In genomic region chr20:48705208-48706115, GRCh38 we compare ENCODE assay signal across 15 cellular contexts.
DNase-seq lines count a peak whose midpoint lies in the region; ATAC-seq and TF ChIP-seq lines count a peak whose summit lies in the region.
"Had no signal": no experiment of that assay in that cellular context is flagged by ENCODE, and none has a peak within 500 bp of the region (broad histone marks: within the 10 kb centered on the region; RNA-seq: fewer than 3 reads in every experiment).

No MANE protein-coding gene starts in this region.

- no peaks in the 10 kb centered on the region for H3K27me3 ChIP-seq in fibroblast of lung (ENCODE audit: control insufficient read depth, insufficient read depth, low read length)
- H3K27me3 ChIP-seq: ovary had no signal

- no peaks in the 10 kb centered on the region for H3K79me2 ChIP-seq in fibroblast of lung (ENCODE audit: control insufficient read depth, insufficient read depth, low read length)

- H3K4me1 Mint-ChIP-seq in activated CD4-positive, alpha-beta T cell treated with anti-CD3 and anti-CD28 coated beads, Interleukin-2, amount 10 ng/mL, durations not matched to agents 7 days and 5 days = peaks cover 41% of the 10 kb centered on the region
- peaks cover 70% of the 10 kb centered on the region for H3K4me1 Mint-ChIP-seq in activated CD8-positive, alpha-beta T cell treated with anti-CD3 and anti-CD28 coated beads, Interleukin-2, amount 10 ng/mL, durations not matched to agents 7 days and 5 days (ENCODE audit: low read depth)
- peaks cover 71% of the 10 kb centered on the region for H3K4me1 Mint-ChIP-seq in stimulated activated effector memory CD8-positive, alpha-beta T cell treated with anti-CD3 and anti-CD28 coated beads, Interleukin-12 subunit alpha, Interleukin-12 subunit beta, amount 100 ng/mL, for 72 hours

- H3K27ac ChIP-seq in fibroblast of lung (ENCODE audit: insufficient read depth, low read length) = no peak overlapping the region
- H3K27ac ChIP-seq: ovary had no signal

- no peaks in the 10 kb centered on the region for H3K9me3 Mint-ChIP-seq in activated CD4-positive, alpha-beta T cell treated with anti-CD3 and anti-CD28 coated beads, Interleukin-2, amount 10 ng/mL, durations not matched to agents 7 days and 5 days
- H3K9me3 Mint-ChIP-seq in activated CD8-positive, alpha-beta T cell treated with anti-CD3 and anti-CD28 coated beads, Interleukin-2, amount 10 ng/mL, durations not matched to agents 7 days and 5 days (ENCODE audit: insufficient read depth) = no peaks in the 10 kb centered on the region
- H3K9me3 Mint-ChIP-seq in stimulated activated effector memory CD8-positive, alpha-beta T cell treated with anti-CD3 and anti-CD28 coated beads, Interleukin-12 subunit alpha, Interleukin-12 subunit beta, amount 100 ng/mL, for 72 hours = no peaks in the 10 kb centered on the region

- no peaks in the 10 kb centered on the region for H3K27me3 Mint-ChIP-seq in activated CD4-positive, alpha-beta T cell treated with anti-CD3 and anti-CD28 coated beads, Interleukin-2, amount 10 ng/mL, durations not matched to agents 7 days and 5 days
- H3K27me3 Mint-ChIP-seq in activated CD8-positive, alpha-beta T cell treated with anti-CD3 and anti-CD28 coated beads, Interleukin-2, amount 10 ng/mL, durations not matched to agents 7 days and 5 days (ENCODE audit: low read depth) = no peaks in the 10 kb centered on the region

- H3K4me1 ChIP-seq in fibroblast of lung (ENCODE audit: control insufficient read depth, extremely low read depth, insufficient read depth, low read length) = no peaks in the 10 kb centered on the region

- POLR2A ChIA-PET in activated CD4-positive, alpha-beta T cell treated with anti-CD3 and anti-CD28 coated beads, Interleukin-2, amount 10 ng/mL, durations not matched to agents 7 days and 5 days (lab: Charles Lee) = no interaction called here
- POLR2A ChIA-PET in activated CD8-positive, alpha-beta T cell treated with anti-CD3 and anti-CD28 coated beads, Interleukin-2, amount 10 ng/mL, durations not matched to agents 7 days and 5 days (lab: Charles Lee) = interaction anchor here (3.4 kb wide), 1 partner anchor 11 kb away, joined by 10 read pairs; no protein-coding TSS in a partner anchor

- H4K20me1 ChIP-seq in fibroblast of lung (ENCODE audit: control insufficient read depth, extremely low read depth, insufficient read depth, low read length) = no peaks in the 10 kb centered on the region

- no peak overlapping the region for H3K4me3 Mint-ChIP-seq in activated CD4-positive, alpha-beta T cell treated with anti-CD3 and anti-CD28 coated beads, Interleukin-2, amount 10 ng/mL, durations not matched to agents 7 days and 5 days
- no peak overlapping the region for H3K4me3 Mint-ChIP-seq in activated CD8-positive, alpha-beta T cell treated with anti-CD3 and anti-CD28 coated beads, Interleukin-2, amount 10 ng/mL, durations not matched to agents 7 days and 5 days
- no peak overlapping the region for H3K4me3 Mint-ChIP-seq in stimulated activated effector memory CD8-positive, alpha-beta T cell treated with anti-CD3 and anti-CD28 coated beads, Interleukin-12 subunit alpha, Interleukin-12 subunit beta, amount 100 ng/mL, for 72 hours

- no peak for ATAC-seq in activated CD8-positive, alpha-beta T cell treated with anti-CD3 and anti-CD28 coated beads, Interleukin-2, amount 10 ng/mL, durations not matched to agents 7 days and 5 days
- ATAC-seq in stimulated activated effector memory CD8-positive, alpha-beta T cell treated with anti-CD3 and anti-CD28 coated beads, Interleukin-12 subunit alpha, Interleukin-12 subunit beta, amount 100 ng/mL, for 72 hours = no peak
- no peak for ATAC-seq in HG02678 (IDR thresholded peaks at IDR 0.05; ENCODE audit: unreplicated experiment)

- no peak for TF ChIP-seq CTCF in fibroblast of lung (conservative IDR thresholded peaks at IDR 0.05 in 1 of 2, IDR thresholded peaks at IDR 0.05 in 1 of 2; ENCODE audit: low read depth in 1 of 2, low read length in 2 of 2)

- H3K36me3 ChIP-seq in fibroblast of lung (ENCODE audit: control insufficient read depth, insufficient read depth, low read length) = no peaks in the 10 kb centered on the region
- H3K36me3 ChIP-seq: ovary had no signal

- CTCF ChIA-PET in activated CD4-positive, alpha-beta T cell treated with anti-CD3 and anti-CD28 coated beads, Interleukin-2, amount 10 ng/mL, durations not matched to agents 7 days and 5 days (lab: Charles Lee) = no interaction called here
- CTCF ChIA-PET in activated CD8-positive, alpha-beta T cell treated with anti-CD3 and anti-CD28 coated beads, Interleukin-2, amount 10 ng/mL, durations not matched to agents 7 days and 5 days (lab: Charles Lee) = interaction anchor here (0.6 to 3.3 kb wide), 6 partner anchors 12 to 84 kb away, joined by 3 to 30 read pairs (median 6); no protein-coding TSS in a partner anchor

- H3K27ac Mint-ChIP-seq in activated CD4-positive, alpha-beta T cell treated with anti-CD3 and anti-CD28 coated beads, Interleukin-2, amount 10 ng/mL, durations not matched to agents 7 days and 5 days = peak overlapping the region; percentile 63
- peak overlapping the region; percentile 85 for H3K27ac Mint-ChIP-seq in activated CD8-positive, alpha-beta T cell treated with anti-CD3 and anti-CD28 coated beads, Interleukin-2, amount 10 ng/mL, durations not matched to agents 7 days and 5 days
- H3K27ac Mint-ChIP-seq in stimulated activated effector memory CD8-positive, alpha-beta T cell treated with anti-CD3 and anti-CD28 coated beads, Interleukin-12 subunit alpha, Interleukin-12 subunit beta, amount 100 ng/mL, for 72 hours = peak overlapping the region; percentile 85

- H3K36me3 Mint-ChIP-seq in activated CD4-positive, alpha-beta T cell treated with anti-CD3 and anti-CD28 coated beads, Interleukin-2, amount 10 ng/mL, durations not matched to agents 7 days and 5 days (ENCODE audit: low read depth) = peaks cover 62% of the 10 kb centered on the region
- H3K36me3 Mint-ChIP-seq in activated CD8-positive, alpha-beta T cell treated with anti-CD3 and anti-CD28 coated beads, Interleukin-2, amount 10 ng/mL, durations not matched to agents 7 days and 5 days (ENCODE audit: low read depth) = peaks cover 86% of the 10 kb centered on the region
- H3K36me3 Mint-ChIP-seq in stimulated activated effector memory CD8-positive, alpha-beta T cell treated with anti-CD3 and anti-CD28 coated beads, Interleukin-12 subunit alpha, Interleukin-12 subunit beta, amount 100 ng/mL, for 72 hours = peaks cover 90% of the 10 kb centered on the region

- no peaks in the 10 kb centered on the region for H3K9me3 ChIP-seq in fibroblast of lung (ENCODE audit: control insufficient read depth, insufficient read depth, low read depth, low read length)
- H3K9me3 ChIP-seq: ovary had no signal

- no peak overlapping the region for H3K9ac ChIP-seq in fibroblast of lung (ENCODE audit: insufficient read depth, low read length)

- H3K4me2 ChIP-seq in fibroblast of lung (ENCODE audit: extremely low read depth, insufficient read depth, low read length) = peak overlapping the region; percentile 42

- no peak overlapping the region for H2AFZ ChIP-seq in fibroblast of lung (ENCODE audit: low read length)

- DNase-seq in activated CD4-positive, alpha-beta T cell treated with anti-CD3 and anti-CD28 coated beads, Interleukin-2, amount 10 ng/mL, durations not matched to agents 7 days and 5 days = no peak
- no peak for DNase-seq in activated CD4-positive, alpha-beta T cell treated with anti-CD3 and anti-CD28 coated beads, Interleukin-2, amount 50 U/mL, for 4 hours
- no peak for DNase-seq in activated CD8-positive, alpha-beta T cell treated with anti-CD3 and anti-CD28 coated beads, Interleukin-2, amount 10 ng/mL, durations not matched to agents 7 days and 5 days
- DNase-seq in fibroblast of lung (ENCODE audit: low read depth in 2 of 2) (peak in 1 of 2 donors; percentile 58), DMS 273 treated with DMSO at 0.1 percent for 48 hours (lab: John Stamatoyannopoulos, UW) (no peak), NCI-H748 (lab: John Stamatoyannopoulos, UW; ENCODE audit: unreplicated experiment) (no peak)
- DNase-seq in stimulated activated effector memory CD8-positive, alpha-beta T cell treated with anti-CD3 and anti-CD28 coated beads, Interleukin-12 subunit alpha, Interleukin-12 subunit beta, amount 100 ng/mL, for 72 hours (ENCODE audit: low spot score in 2 of 2) = no peak
- DNase-seq: activated naive CD4-positive, alpha-beta T cell; DMS79; mesenchymal stem cell; NCI-H2107; NK-92 treated with Interleukin-12 subunit alpha and Interleukin-12 subunit beta, amount 100 ng/mL, for 24 hours; ovary; stimulated activated CD4-positive, alpha-beta T cell treated with anti-CD3 and anti-CD28 coated beads, Interleukin-15, amount 100 ng/mL, for 24 hours had no signal

- no peak overlapping the region for H3K4me3 ChIP-seq in fibroblast of lung (replicated peaks in 1 of 4; ENCODE audit: control extremely low read depth in 1 of 4, insufficient read depth in 1 of 4, low read depth in 3 of 4, low read length in 4 of 4)
- H3K4me3 ChIP-seq: ovary had no signal
